In genomic region chr19:19443902-19444693, GRCh38 we compare ENCODE assay signal across 12 cellular contexts. TPM values are rescaled to one million over a fixed set of nuclear protein-coding genes. Genes with fewer than 3 reads are reported as not detected.
DNase-seq lines count a peak whose midpoint lies in the region; ATAC-seq and TF ChIP-seq lines count a peak whose summit lies in the region.
"Had no signal": no experiment of that assay in that cellular context is flagged by ENCODE, and none has a peak within 500 bp of the region (broad histone marks: within the 10 kb centered on the region; RNA-seq: fewer than 3 reads in every experiment).

No MANE protein-coding gene starts in this region.

- H3K27ac ChIP-seq in HUES6 (ENCODE audit: low read depth, low read length) (no peak overlapping the region), hepatocyte (no peak overlapping the region)
- H3K27ac ChIP-seq: SJSA1, suprapubic skin had no signal

- no peak overlapping the region for H2AFZ ChIP-seq in hepatocyte

- H3K79me2 ChIP-seq in hepatocyte = peaks cover 93% of the 10 kb centered on the region

- 92% methylated on average over 12 of the region's 12 CpGs for WGBS in hepatocyte (ENCODE audit: low lambda C conversion rate, missing lambda C conversion rate)

- peaks cover 44% of the 10 kb centered on the region for H3K4me1 ChIP-seq in HUES6 (ENCODE audit: control insufficient read depth, insufficient read depth, low read length)
- no peaks in the 10 kb centered on the region for H3K4me1 ChIP-seq in hepatocyte (ENCODE audit: insufficient read depth)

- DNase-seq in GM06990 (ENCODE audit: extremely low read depth, insufficient read length) = peak; percentile 44
- no peak for DNase-seq in activated naive CD8-positive, alpha-beta T cell treated with anti-CD3 and anti-CD28 coated beads for 36 hours
- no peak for DNase-seq in natural killer cell treated with Interleukin-12 subunit alpha and Interleukin-12 subunit beta and Interleukin-15 and Interleukin-18, amount 100 ng/mL, for 72 hours (ENCODE audit: low spot score)
- DNase-seq in NCI-H1105 treated with DMSO at 0.1 percent for 48 hours (lab: John Stamatoyannopoulos, UW) = no peak
- DNase-seq in hepatocyte (ENCODE audit: low spot score) = no peak
- no peak for DNase-seq in NOMO-1 (lab: John Stamatoyannopoulos, UW; ENCODE audit: unreplicated experiment in 2 of 2)
- DNase-seq: cortex of kidney, KG1 had no signal

- H3K36me3 ChIP-seq in GM06990 (ENCODE audit: control insufficient read depth, insufficient read depth, low read length) (peaks cover 1% of the 10 kb centered on the region), HUES6 (ENCODE audit: control insufficient read depth, insufficient read depth, low read length) (peaks cover 8% of the 10 kb centered on the region; the same call in 1 of the 2 replicates), hepatocyte (replicated peaks; ENCODE audit: insufficient read depth, low read depth) (no peaks in the 10 kb centered on the region)
- H3K36me3 ChIP-seq: suprapubic skin had no signal

- peaks cover 58% of the 10 kb centered on the region for H3K36me3 Mint-ChIP-seq in activated naive CD8-positive, alpha-beta T cell treated with anti-CD3 and anti-CD28 coated beads for 36 hours
- peaks cover 5% of the 10 kb centered on the region for H3K36me3 Mint-ChIP-seq in natural killer cell treated with Interleukin-12 subunit alpha and Interleukin-12 subunit beta and Interleukin-15 and Interleukin-18, amount 100 ng/mL, for 72 hours

- H4K20me1 ChIP-seq in hepatocyte (ENCODE audit: insufficient read depth, poor library complexity, severe bottlenecking) = peaks cover 43% of the 10 kb centered on the region

- no peaks in the 10 kb centered on the region for H3K9me2 ChIP-seq in hepatocyte (replicated peaks; ENCODE audit: insufficient read depth)

- no peak overlapping the region for H3K4me3 ChIP-seq in GM06990 (replicated peaks; ENCODE audit: low read depth, low read length)
- no peak overlapping the region for H3K4me3 ChIP-seq in HUES6 (ENCODE audit: low read depth, low read length)
- H3K4me3 ChIP-seq in hepatocyte = no peak overlapping the region
- H3K4me3 ChIP-seq: SJSA1, suprapubic skin had no signal

- peak; percentile 41 to 57 for ATAC-seq in natural killer cell treated with Interleukin-12 subunit alpha and Interleukin-12 subunit beta and Interleukin-15 and Interleukin-18, amount 100 ng/mL, for 72 hours
- ATAC-seq in GM21528 (IDR thresholded peaks at IDR 0.05; ENCODE audit: low FRiP score, unreplicated experiment) = no peak

- no peaks in the 10 kb centered on the region for H3K27me3 Mint-ChIP-seq in activated naive CD8-positive, alpha-beta T cell treated with anti-CD3 and anti-CD28 coated beads for 36 hours
- no peaks in the 10 kb centered on the region for H3K27me3 Mint-ChIP-seq in natural killer cell treated with Interleukin-12 subunit alpha and Interleukin-12 subunit beta and Interleukin-15 and Interleukin-18, amount 100 ng/mL, for 72 hours

- H3K9ac ChIP-seq in HUES6 (ENCODE audit: low read length) = peak overlapping the region; percentile 13

- no peak overlapping the region for H3K4me2 ChIP-seq in hepatocyte

- TF ChIP-seq CTCF in GM06990 (IDR thresholded peaks at IDR 0.05; ENCODE audit: insufficient read depth, low read length, poor library complexity, severe bottlenecking) (no peak), hepatocyte (IDR thresholded peaks at IDR 0.05; ENCODE audit: poor library complexity) (no peak)

- H3K4me1 Mint-ChIP-seq in activated naive CD8-positive, alpha-beta T cell treated with anti-CD3 and anti-CD28 coated beads for 36 hours = peaks cover 65% of the 10 kb centered on the region
- peaks cover 62 to 65% of the 10 kb centered on the region in 2 donors for H3K4me1 Mint-ChIP-seq in natural killer cell treated with Interleukin-12 subunit alpha and Interleukin-12 subunit beta and Interleukin-15 and Interleukin-18, amount 100 ng/mL, for 72 hours (ENCODE audit: low read depth in 2 of 2)

- no peak overlapping the region for H3K4me3 Mint-ChIP-seq in activated naive CD8-positive, alpha-beta T cell treated with anti-CD3 and anti-CD28 coated beads for 36 hours
- peak overlapping the region; percentile 58 for H3K4me3 Mint-ChIP-seq in natural killer cell treated with Interleukin-12 subunit alpha and Interleukin-12 subunit beta and Interleukin-15 and Interleukin-18, amount 100 ng/mL, for 72 hours

- H3K27me3 ChIP-seq in GM06990 (replicated peaks; ENCODE audit: control insufficient read depth, insufficient read depth, low read length) (no peaks in the 10 kb centered on the region), HUES6 (ENCODE audit: control insufficient read depth, insufficient read depth, low read length) (no peaks in the 10 kb centered on the region), hepatocyte (no peaks in the 10 kb centered on the region)
- H3K27me3 ChIP-seq: SJSA1, suprapubic skin had no signal

- peak overlapping the region; percentile 66 for H3K27ac Mint-ChIP-seq in activated naive CD8-positive, alpha-beta T cell treated with anti-CD3 and anti-CD28 coated beads for 36 hours
- H3K27ac Mint-ChIP-seq in natural killer cell treated with Interleukin-12 subunit alpha and Interleukin-12 subunit beta and Interleukin-15 and Interleukin-18, amount 100 ng/mL, for 72 hours = peak overlapping the region; percentile 78 to 86

- peaks cover 5% of the 10 kb centered on the region for H3K9me3 Mint-ChIP-seq in activated naive CD8-positive, alpha-beta T cell treated with anti-CD3 and anti-CD28 coated beads for 36 hours
- H3K9me3 Mint-ChIP-seq in natural killer cell treated with Interleukin-12 subunit alpha and Interleukin-12 subunit beta and Interleukin-15 and Interleukin-18, amount 100 ng/mL, for 72 hours = peaks cover 2% of the 10 kb centered on the region

- H3K9me3 ChIP-seq in HUES6 (ENCODE audit: control insufficient read depth, insufficient read depth, low read depth, low read length) = no peaks in the 10 kb centered on the region
- no peaks in the 10 kb centered on the region for H3K9me3 ChIP-seq in hepatocyte (ENCODE audit: low read depth)
- H3K9me3 ChIP-seq: SJSA1, suprapubic skin had no signal

RNA-seq across cellular contexts. Expression of gene GATAD2A, which starts 38.6 kb away (rescaled TPM):
- total RNA-seq in activated naive CD8-positive, alpha-beta T cell treated with anti-CD3 and anti-CD28 coated beads for 36 hours = 100 to 1,000 TPM; 196 to 202 TPM
- 100 to 1,000 TPM; 171 to 224 TPM for total RNA-seq in natural killer cell treated with Interleukin-12 subunit alpha and Interleukin-12 subunit beta and Interleukin-15 and Interleukin-18, amount 100 ng/mL, for 72 hours
- 28.0 and 35.7 TPM in 2 replicates for total RNA-seq in hepatocyte
- polyA plus RNA-seq in hepatocyte = 31.4 and 35.3 TPM in 2 replicates
